20 cellular contexts compared by ENCODE assay signal in genomic region chr5:61402244-61402823, GRCh38.
DNase-seq lines count a peak whose midpoint lies in the region; ATAC-seq, FAIRE-seq and TF ChIP-seq lines count a peak whose summit lies in the region.
"Had no signal": no experiment of that assay in that cellular context is flagged by ENCODE, and none has a peak within 500 bp of the region (broad histone marks: within the 10 kb centered on the region; RNA-seq: fewer than 3 reads in every experiment).

No MANE protein-coding gene starts in this region.

- TF ChIP-seq CTCF in A549 (IDR thresholded peaks at IDR 0.05) (no peak), endothelial cell of umbilical vein (IDR thresholded peaks at IDR 0.05; ENCODE audit: extremely low read depth in 1 of 2, insufficient read depth in 1 of 2, low read depth in 1 of 2, low read length in 2 of 2) (no peak), pancreas (IDR thresholded peaks at IDR 0.05) (no peak)

- FAIRE-seq in A549 (lab: Jason Lieb, UNC): peak; percentile 7
- FAIRE-seq in endothelial cell of umbilical vein (lab: Jason Lieb, UNC): peak; percentile 61
- no peak for FAIRE-seq in pancreas (lab: Jason Lieb, UNC)

- H3K9me1 ChIP-seq in endothelial cell of umbilical vein (replicated peaks; ENCODE audit: control insufficient read depth, extremely low read depth, insufficient read depth, low read length): no peaks in the 10 kb centered on the region

- TF ChIP-seq RAD21 in A549 (conservative IDR thresholded peaks at IDR 0.05 in 1 of 2, IDR thresholded peaks at IDR 0.05 in 1 of 2): no peak

- H3K27ac ChIP-seq in A549 (no peak overlapping the region), SK-N-MC (peak overlapping the region; percentile 44), endothelial cell of umbilical vein (ENCODE audit: insufficient read depth, low read depth, low read length) (peak overlapping the region; percentile 62), pancreas (no peak overlapping the region)
- no peak overlapping the region for H3K27ac ChIP-seq in effector memory CD4-positive, alpha-beta T cell (ENCODE audit: insufficient read depth, low read length, poor library complexity, severe bottlenecking)
- H3K27ac ChIP-seq: lower lobe of right lung, skin epidermis, vagina had no signal

- no peak for ATAC-seq in A549
- ATAC-seq in GM21737 (IDR thresholded peaks at IDR 0.05; ENCODE audit: unreplicated experiment): peak; percentile 60
- ATAC-seq in pancreas: no peak
- ATAC-seq: activated CD4-positive, alpha-beta T cell treated with anti-CD3 and anti-CD28 coated beads for 36 hours; stimulated activated memory B cell treated with anti-CD40 and anti-IgM and Interleukin-4, amounts not matched to agents 10 μg/mL and 1 μg/mL and 100 μg/mL, for 72 hours had no signal

- POLR2A ChIA-PET in A549 (lab: Yijun Ruan, JAX) (no interaction called here), endothelial cell of umbilical vein (lab: Charles Lee) (no interaction called here)

- H3K4me2 ChIP-seq in A549 (peak overlapping the region; percentile 32), endothelial cell of umbilical vein (ENCODE audit: insufficient read depth, low read length) (peak overlapping the region; percentile 84)

- dilution Hi-C loops in endothelial cell of umbilical vein (cut with MboI; ENCODE audit: extremely low pct_ligation_motif_present, low sequenced_read_pairs): no loop called here

- H3K9ac ChIP-seq in SK-N-MC (ENCODE audit: insufficient read length) (no peak overlapping the region), endothelial cell of umbilical vein (replicated peaks; ENCODE audit: extremely low read depth, insufficient read depth, low read length) (peak overlapping the region; percentile 6)

- peaks cover 7% of the 10 kb centered on the region for H4K20me1 ChIP-seq in endothelial cell of umbilical vein (replicated peaks; ENCODE audit: control insufficient read depth, extremely low read depth, insufficient read depth, low read length)

- intact Hi-C loops in endothelial cell of umbilical vein (cut with micrococcal nuclease): no loop called here
- intact Hi-C loops in pancreas (cut with DNase I): no loop called here

- H3K9me3 ChIP-seq in A549 (no peaks in the 10 kb centered on the region), SK-N-MC (ENCODE audit: low read depth, low read length) (no peaks in the 10 kb centered on the region), endothelial cell of umbilical vein (replicated peaks; ENCODE audit: control insufficient read depth, insufficient read depth, low read length) (no peaks in the 10 kb centered on the region), pancreas (no peaks in the 10 kb centered on the region)
- no peaks in the 10 kb centered on the region for H3K9me3 ChIP-seq in effector memory CD4-positive, alpha-beta T cell (ENCODE audit: control insufficient read depth, low read length)
- H3K9me3 ChIP-seq: lower lobe of right lung, vagina had no signal

- peaks cover 8% of the 10 kb centered on the region; the same call in 1 of the 2 replicates for H3K36me3 ChIP-seq in SK-N-MC (ENCODE audit: insufficient read depth, low read length)
- H3K36me3 ChIP-seq in endothelial cell of umbilical vein (ENCODE audit: control insufficient read depth in 2 of 2, extremely low read depth in 1 of 2, insufficient read depth in 2 of 2, low read length in 2 of 2): no peaks in the 10 kb centered on the region
- H3K36me3 ChIP-seq in pancreas: no peaks in the 10 kb centered on the region
- no peaks in the 10 kb centered on the region for H3K36me3 ChIP-seq in effector memory CD4-positive, alpha-beta T cell (ENCODE audit: control insufficient read depth, insufficient read depth, low read length)
- H3K36me3 ChIP-seq: lower lobe of right lung, vagina had no signal

- H2AFZ ChIP-seq in endothelial cell of umbilical vein (ENCODE audit: low read depth, low read length): no peak overlapping the region

- peaks cover 94% of the 10 kb centered on the region for H3K79me2 ChIP-seq in endothelial cell of umbilical vein (ENCODE audit: control insufficient read depth, insufficient read depth, low read length)

- TF ChIP-seq EP300 in A549 (IDR thresholded peaks at IDR 0.05): no peak

- no peak overlapping the region for H3K4me3 ChIP-seq in A549
- H3K4me3 ChIP-seq in SK-N-MC: peak overlapping the region; percentile 39
- H3K4me3 ChIP-seq in endothelial cell of umbilical vein (replicated peaks in 1 of 3; ENCODE audit: insufficient read depth in 1 of 3, low read depth in 1 of 3, low read length in 3 of 3): peak overlapping the region in 1 of 3 experiments; percentile 34
- no peak overlapping the region for H3K4me3 ChIP-seq in pancreas
- H3K4me3 ChIP-seq in effector memory CD4-positive, alpha-beta T cell (ENCODE audit: insufficient read depth, low read depth, low read length, poor library complexity, severe bottlenecking): no peak overlapping the region
- H3K4me3 ChIP-seq: lower lobe of right lung, skin epidermis, vagina had no signal

- H3K4me1 ChIP-seq in A549: peaks cover 78% of the 10 kb centered on the region
- peaks cover 25% of the 10 kb centered on the region for H3K4me1 ChIP-seq in endothelial cell of umbilical vein (ENCODE audit: control insufficient read depth, extremely low read depth, insufficient read depth, low read length)
- peaks cover 0 to 22% (median 21%) of the 10 kb centered on the region in 3 donors for H3K4me1 ChIP-seq in pancreas
- H3K4me1 ChIP-seq in effector memory CD4-positive, alpha-beta T cell (ENCODE audit: control insufficient read depth, insufficient read depth, low read length, poor library complexity, severe bottlenecking): no peaks in the 10 kb centered on the region

- TF ChIP-seq POLR2A in A549 (IDR thresholded peaks at IDR 0.05; ENCODE audit: low read length): no peak
- no peak for TF ChIP-seq POLR2A in endothelial cell of umbilical vein (IDR thresholded peaks at IDR 0.05; ENCODE audit: low read depth, low read length)

- BruUV-seq in endothelial cell of umbilical vein (replicated peaks; lab: Mats Ljungman, UMichigan): no TSS peak

- DNase-seq in A549 (ENCODE audit: low read depth in 1 of 2, low spot score in 1 of 2) (no peak), SK-N-MC (ENCODE audit: low read depth, low spot score) (no peak), endothelial cell of umbilical vein (ENCODE audit: low read depth, low spot score) (peak; percentile 51), pancreas (no peak), DMS153 treated with DMSO at 0.1 percent for 48 hours (lab: John Stamatoyannopoulos, UW; ENCODE audit: unreplicated experiment) (no peak)
- DNase-seq in effector CD8-positive, alpha-beta T cell (lab: John Stamatoyannopoulos, UW): no peak
- DNase-seq in effector memory CD4-positive, alpha-beta T cell: no peak
- DNase-seq: activated CD4-positive, alpha-beta T cell treated with anti-CD3 and anti-CD28 coated beads for 36 hours; activated naive CD4-positive, alpha-beta T cell treated with anti-CD3 and anti-CD28 coated beads for 36 hours; activated T-cell treated with anti-CD3 and anti-CD28 coated beads, Interleukin-2, amount 50 U/mL, for 48 hours; anterior cingulate cortex; caudate nucleus; effector CD4-positive, alpha-beta T cell; GDM1; lower lobe of right lung; NCI-H1436 had no signal

- H3K27me3 ChIP-seq in endothelial cell of umbilical vein (ENCODE audit: control insufficient read depth in 2 of 2, insufficient read depth in 2 of 2, low read length in 2 of 2) (no peaks in the 10 kb centered on the region), pancreas (no peaks in the 10 kb centered on the region)
- no peaks in the 10 kb centered on the region for H3K27me3 ChIP-seq in effector memory CD4-positive, alpha-beta T cell (replicated peaks; ENCODE audit: control insufficient read depth, insufficient read depth, low read length, poor library complexity, severe bottlenecking)
- H3K27me3 ChIP-seq: vagina had no signal

- CTCF ChIA-PET in A549 (lab: Yijun Ruan, JAX) (interaction anchor here (2.0 kb wide), 1 partner anchor 255 kb away, joined by 6 read pairs; no protein-coding TSS in a partner anchor), endothelial cell of umbilical vein (lab: Charles Lee) (no interaction called here)

TF ChIP-seq in A549, 52 proteins besides CTCF, POLR2A, EP300 and RAD21 (continues in another document):
- TF ChIP-seq MYC (IDR thresholded peaks at IDR 0.05; ENCODE audit: borderline replicate concordance, low read length) (no peak), MAFK (IDR thresholded peaks at IDR 0.05; ENCODE audit: partially characterized antibody) (no peak), JUNB (IDR thresholded peaks at IDR 0.05) (no peak), USF2 (IDR thresholded peaks at IDR 0.05) (no peak), RCOR1 (IDR thresholded peaks at IDR 0.05; ENCODE audit: low read depth, low read length) (no peak), ESRRA (IDR thresholded peaks at IDR 0.05; ENCODE audit: borderline replicate concordance, low read length) (no peak), ZNF302 (CRISPR knock-in tag; IDR thresholded peaks at IDR 0.05) (no peak), EHMT2 (IDR thresholded peaks at IDR 0.05; ENCODE audit: low read depth) (no peak)

TF ChIP-seq in endothelial cell of umbilical vein, 7 proteins besides CTCF, POLR2A, EP300 and RAD21:
- TF ChIP-seq MAX (IDR thresholded peaks at IDR 0.05; ENCODE audit: insufficient read depth, insufficient read length): no peak
- no peak for TF ChIP-seq EZH2 (IDR thresholded peaks at IDR 0.05; ENCODE audit: borderline replicate concordance, low read depth, low read length, severe bottlenecking)
- no peak for TF ChIP-seq JUN (IDR thresholded peaks at IDR 0.05; ENCODE audit: borderline replicate concordance, insufficient read depth, insufficient read length, low read depth)
- no peak for TF ChIP-seq POLR2AphosphoS5 (IDR thresholded peaks at IDR 0.05; ENCODE audit: insufficient read depth, low read depth, low read length)
- TF ChIP-seq GATA2 (IDR thresholded peaks at IDR 0.05; ENCODE audit: insufficient read depth, insufficient read length, low read depth, low read length): no peak
- no peak for TF ChIP-seq MYC (IDR thresholded peaks at IDR 0.05; ENCODE audit: low read depth, low read length)
- TF ChIP-seq FOS (IDR thresholded peaks at IDR 0.05; ENCODE audit: borderline replicate concordance, insufficient read depth, low read length): no peak

Comparison
In these comparisons a context has a peak if more than half of its experiments do, and no peak if none do; other contexts are left out.
1. H3K27ac ChIP-seq: peak in SK-N-MC (single experiment) and endothelial cell of umbilical vein (single experiment); none in A549 (0 of 2), pancreas (0 of 4) and effector memory CD4-positive, alpha-beta T cell (single experiment).